Comparison of ENCODE assay signal across 13 cellular contexts in genomic region chr13:21010621-21011020, GRCh38. TPM values are rescaled to one million over a fixed set of nuclear protein-coding genes. Genes with fewer than 3 reads are reported as not detected.
A peak's percentile ranks its signal among the peaks of the same experiment; 100 is the strongest.
DNase-seq lines count a peak whose midpoint lies in the region; TF ChIP-seq lines count a peak whose summit lies in the region.
"Had no signal": no experiment of that assay in that cellular context is flagged by ENCODE, and none has a peak within 500 bp of the region (broad histone marks: within the 10 kb centered on the region; RNA-seq: fewer than 3 reads in every experiment).

No MANE protein-coding gene starts in this region.

- no peaks in the 10 kb centered on the region for H3K4me1 ChIP-seq in endodermal cell (ENCODE audit: control insufficient read depth, insufficient read depth, low read length)

- DNase-seq in ELR (ENCODE audit: low read depth) (peak; percentile 47), NB4 (ENCODE audit: low read depth) (peak; percentile 40), endodermal cell (peak; percentile 43), nephron progenitor cell (no peak), GM13977 (ENCODE audit: low spot score) (no peak), HCEC 1CT (no peak), activated gamma-delta T cell (lab: John Stamatoyannopoulos, UW) (no peak)
- no peak for DNase-seq in stimulated activated CD4-positive, alpha-beta T cell treated with anti-CD3 and anti-CD28 coated beads, Interleukin-4, amount 100 ng/mL, for 4 hours
- DNase-seq: DMS153; NCI-H1105; NCI-H748 treated with DMSO at 0.1 percent for 48 hours; stimulated activated naive CD4-positive, alpha-beta T cell; SW 1271 had no signal

- TF ChIP-seq CTCF in NB4 (IDR thresholded peaks at IDR 0.05; ENCODE audit: low read depth, low read length) (no peak), endodermal cell (conservative IDR thresholded peaks at IDR 0.05) (no peak), nephron progenitor cell (IDR thresholded peaks at IDR 0.05) (no peak), GM13977 (IDR thresholded peaks at IDR 0.05; ENCODE audit: extremely low read depth, insufficient read depth, missing control alignments) (no peak)

- in situ Hi-C loops in GM13977 (cut with MboI; ENCODE audit: low pct_unique_long_range_greater_than_20kb, low sequenced_read_pairs, unreplicated experiment) = no loop called here

- H3K4me3 ChIP-seq in NB4 (ENCODE audit: low read depth, low read length) (no peak overlapping the region), endodermal cell (ENCODE audit: low read length) (no peak overlapping the region)

- no peak overlapping the region for H3K9ac ChIP-seq in endodermal cell (ENCODE audit: extremely low read depth, low read length, poor library complexity, severe bottlenecking)

- peaks cover 8% of the 10 kb centered on the region for H3K36me3 ChIP-seq in endodermal cell (ENCODE audit: control insufficient read depth, insufficient read depth, low read length)

- H3K36me3 Mint-ChIP-seq in endodermal cell (ENCODE audit: low read depth) (peaks cover 8% of the 10 kb centered on the region), nephron progenitor cell (ENCODE audit: low read depth) (peaks cover 9% of the 10 kb centered on the region)

- H3K9me3 ChIP-seq in endodermal cell (ENCODE audit: control insufficient read depth, low read length) = no peaks in the 10 kb centered on the region

- no peak for TF ChIP-seq POLR2A in NB4 (IDR thresholded peaks at IDR 0.05; ENCODE audit: extremely low read depth, insufficient read length)

- WGBS in endodermal cell (ENCODE audit: insufficient coverage in 1 of 2, insufficient read length in 1 of 2), 2 experiments = 100% methylated on average over 1 of the region's 1 CpG

- H3K4me3 Mint-ChIP-seq in endodermal cell (no peak overlapping the region), nephron progenitor cell (no peak overlapping the region)

- no peaks in the 10 kb centered on the region for H3K27me3 ChIP-seq in endodermal cell (ENCODE audit: control insufficient read depth, insufficient read depth, low read length, poor library complexity, severe bottlenecking)

- H3K27me3 Mint-ChIP-seq in endodermal cell (ENCODE audit: insufficient read depth) (no peaks in the 10 kb centered on the region), nephron progenitor cell (ENCODE audit: low read depth, poor library complexity) (no peaks in the 10 kb centered on the region)

- peaks cover 4% of the 10 kb centered on the region for H3K4me1 Mint-ChIP-seq in endodermal cell
- peaks cover 75% of the 10 kb centered on the region for H3K4me1 Mint-ChIP-seq in nephron progenitor cell

- H3K9me3 Mint-ChIP-seq in endodermal cell = no peaks in the 10 kb centered on the region
- no peaks in the 10 kb centered on the region for H3K9me3 Mint-ChIP-seq in nephron progenitor cell

- no peak overlapping the region for H3K27ac ChIP-seq in endodermal cell (ENCODE audit: low read depth, low read length)

- no peak overlapping the region for H3K27ac Mint-ChIP-seq in endodermal cell
- H3K27ac Mint-ChIP-seq in nephron progenitor cell = peak overlapping the region; percentile 98

RNA-seq across cellular contexts. Expression of gene LATS2, which starts 50.8 kb away (rescaled TPM):
- 10 to 100 TPM; 26.2 to 35.4 TPM for total RNA-seq in endodermal cell
- 15.3 TPM for polyA plus RNA-seq in endodermal cell (2013, experiment 1 of 2)
- polyA plus RNA-seq in endodermal cell (2013, experiment 2 of 2) = 15.9 TPM

Comparison
In these comparisons a context has a peak if more than half of its experiments do, and no peak if none do; other contexts are left out.
1. DNase-seq: peak in ELR (single experiment), NB4 (single experiment) and endodermal cell (single experiment); none in nephron progenitor cell (single experiment), GM13977 (single experiment), HCEC 1CT (single experiment), stimulated activated CD4-positive, alpha-beta T cell treated with anti-CD3 and anti-CD28 coated beads, Interleukin-4, amount 100 ng/mL, for 4 hours (0 of 2) and activated gamma-delta T cell (single experiment).